Comparison of ENCODE assay signal across 12 cellular contexts in genomic region chr5:59276886-59277514, GRCh38.
DNase-seq lines count a peak whose midpoint lies in the region; TF ChIP-seq lines count a peak whose summit lies in the region.
"Had no signal": no experiment of that assay in that cellular context is flagged by ENCODE, and none has a peak within 500 bp of the region (broad histone marks: within the 10 kb centered on the region; RNA-seq: fewer than 3 reads in every experiment).

No MANE protein-coding gene starts in this region.

- H3K36me3 Mint-ChIP-seq in mesothelial cell of epicardium = no peaks in the 10 kb centered on the region
- H3K36me3 Mint-ChIP-seq: activated CD8-positive, alpha-beta memory T cell treated with anti-CD3 and anti-CD28 coated beads, Interleukin-2, amount 10 ng/mL, durations not matched to agents 7 days and 5 days had no signal

- H3K27me3 Mint-ChIP-seq in mesothelial cell of epicardium (ENCODE audit: low read depth) = no peaks in the 10 kb centered on the region

- 15 to 23% methylated on average over 5 of the region's 5 CpGs for WGBS in thyroid gland, 2 donors
- WGBS in mesendoderm (ENCODE audit: extremely low coverage, insufficient coverage, low lambda C conversion rate) = no CpG with 5 or more reads among the region's 5 CpGs

- no peak overlapping the region for H3K18ac ChIP-seq in mesendoderm (ENCODE audit: low read length)

- H3K56ac ChIP-seq in mesendoderm (ENCODE audit: low read length) = no peak overlapping the region

- no peaks in the 10 kb centered on the region for H3K79me1 ChIP-seq in mesendoderm (ENCODE audit: low read length)

- H3K4me3 ChIP-seq in Peyer's patch (no peak overlapping the region), fibroblast of lung (replicated peaks in 1 of 4; ENCODE audit: control extremely low read depth in 1 of 4, insufficient read depth in 1 of 4, low read depth in 3 of 4, low read length in 4 of 4) (no peak overlapping the region), thyroid gland (replicated peaks in 1 of 3) (no peak overlapping the region), mesendoderm (ENCODE audit: low read length) (no peak overlapping the region)

- H3K9me3 Mint-ChIP-seq in mesothelial cell of epicardium = no peaks in the 10 kb centered on the region
- H3K9me3 Mint-ChIP-seq: effector memory CD8-positive, alpha-beta T cell had no signal

- H3K4me2 ChIP-seq in fibroblast of lung (ENCODE audit: extremely low read depth, insufficient read depth, low read length) = no peak overlapping the region
- H3K4me2 ChIP-seq in mesendoderm (ENCODE audit: low read length) = no peak overlapping the region

- H3K4ac ChIP-seq in mesendoderm (ENCODE audit: low read depth, low read length) = no peak overlapping the region

- TF ChIP-seq POLR2A in Peyer's patch (IDR thresholded peaks at IDR 0.05) = no peak
- no peak for TF ChIP-seq POLR2A in thyroid gland (IDR thresholded peaks at IDR 0.05)

- no peak overlapping the region for H2AFZ ChIP-seq in fibroblast of lung (ENCODE audit: low read length)

- H3K4me3 Mint-ChIP-seq in mesothelial cell of epicardium = peak overlapping the region; percentile 5
- H3K4me3 Mint-ChIP-seq: activated CD8-positive, alpha-beta memory T cell treated with anti-CD3 and anti-CD28 coated beads, Interleukin-2, amount 10 ng/mL, durations not matched to agents 7 days and 5 days; effector memory CD8-positive, alpha-beta T cell had no signal

- H3K36me3 ChIP-seq in Peyer's patch (no peaks in the 10 kb centered on the region), fibroblast of lung (ENCODE audit: control insufficient read depth, insufficient read depth, low read length) (no peaks in the 10 kb centered on the region), thyroid gland (no peaks in the 10 kb centered on the region), mesendoderm (ENCODE audit: control insufficient read depth, insufficient read depth, low read length) (no peaks in the 10 kb centered on the region)

- no peak overlapping the region for H2BK120ac ChIP-seq in mesendoderm (ENCODE audit: low read depth, low read length)

- H2BK5ac ChIP-seq in mesendoderm (ENCODE audit: low read length) = no peak overlapping the region

- H4K5ac ChIP-seq in mesendoderm (ENCODE audit: low read length) = no peak overlapping the region

- peak overlapping the region in 3 of 4 donors; percentile 76 to 90 (median 86) for H3K27ac ChIP-seq in Peyer's patch
- H3K27ac ChIP-seq in fibroblast of lung (ENCODE audit: insufficient read depth, low read length) = no peak overlapping the region
- peak overlapping the region; percentile 86 to 87 (median 87) for H3K27ac ChIP-seq in thyroid gland
- H3K27ac ChIP-seq in mesendoderm (ENCODE audit: low read depth, low read length) = no peak overlapping the region

- no peak overlapping the region for H3K23ac ChIP-seq in mesendoderm (ENCODE audit: low read length)

- TF ChIP-seq CTCF in Peyer's patch (IDR thresholded peaks at IDR 0.05) (no peak), fibroblast of lung (conservative IDR thresholded peaks at IDR 0.05 in 1 of 2, IDR thresholded peaks at IDR 0.05 in 1 of 2; ENCODE audit: low read depth in 1 of 2, low read length in 2 of 2) (no peak), mesothelial cell of epicardium (IDR thresholded peaks at IDR 0.05; ENCODE audit: unreplicated experiment) (no peak), thyroid gland (IDR thresholded peaks at IDR 0.05) (no peak)

- H4K20me1 ChIP-seq in fibroblast of lung (ENCODE audit: control insufficient read depth, extremely low read depth, insufficient read depth, low read length) = no peaks in the 10 kb centered on the region

- H3K9me3 ChIP-seq in Peyer's patch = no peaks in the 10 kb centered on the region
- H3K9me3 ChIP-seq in fibroblast of lung (ENCODE audit: control insufficient read depth, insufficient read depth, low read depth, low read length) = no peaks in the 10 kb centered on the region
- H3K9me3 ChIP-seq in thyroid gland = no peaks in the 10 kb centered on the region

- peak overlapping the region; percentile 73 for H3K27ac Mint-ChIP-seq in mesothelial cell of epicardium
- H3K27ac Mint-ChIP-seq: activated CD8-positive, alpha-beta memory T cell treated with anti-CD3 and anti-CD28 coated beads, Interleukin-2, amount 10 ng/mL, durations not matched to agents 7 days and 5 days; effector memory CD8-positive, alpha-beta T cell had no signal

- peaks cover 40% of the 10 kb centered on the region for H3K4me1 Mint-ChIP-seq in mesothelial cell of epicardium

- DNase-seq in Peyer's patch = no peak
- peak; percentile 1 to 64 for DNase-seq in fibroblast of lung (ENCODE audit: low read depth in 2 of 2)
- no peak for DNase-seq in mesothelial cell of epicardium (ENCODE audit: low spot score in 2 of 2, unreplicated experiment in 2 of 2)
- DNase-seq in thyroid gland = peak; percentile 51
- DNase-seq in NCI-H510A (lab: John Stamatoyannopoulos, UW) = no peak
- DNase-seq in hypothalamus (lab: John Stamatoyannopoulos, UW) = no peak
- no peak for DNase-seq in mesendoderm
- DNase-seq in AG08396 (ENCODE audit: low spot score) = no peak
- DNase-seq: activated CD8-positive, alpha-beta memory T cell treated with anti-CD3 and anti-CD28 coated beads, Interleukin-2, amount 10 ng/mL, durations not matched to agents 7 days and 5 days; effector memory CD8-positive, alpha-beta T cell; NCI-H226; stimulated activated naive CD4-positive, alpha-beta T cell had no signal

- H3K79me2 ChIP-seq in fibroblast of lung (ENCODE audit: control insufficient read depth, insufficient read depth, low read length) = no peaks in the 10 kb centered on the region
- no peaks in the 10 kb centered on the region for H3K79me2 ChIP-seq in mesendoderm (ENCODE audit: control insufficient read depth, insufficient read depth, low read length)

- H3K4me1 ChIP-seq in Peyer's patch = peaks cover 0 to 7% (median 0%) of the 10 kb centered on the region in 4 donors
- no peaks in the 10 kb centered on the region for H3K4me1 ChIP-seq in fibroblast of lung (ENCODE audit: control insufficient read depth, extremely low read depth, insufficient read depth, low read length)
- H3K4me1 ChIP-seq in thyroid gland = peaks cover 4 to 22% of the 10 kb centered on the region in 2 donors
- no peaks in the 10 kb centered on the region for H3K4me1 ChIP-seq in mesendoderm (ENCODE audit: control insufficient read depth, low read depth, low read length)

- H2BK15ac ChIP-seq in mesendoderm (replicated peaks; ENCODE audit: low read depth) = no peak overlapping the region

- no peak overlapping the region for H4K8ac ChIP-seq in mesendoderm (ENCODE audit: low read depth, low read length)

- intact Hi-C loops in thyroid gland (cut with DNase I) = no loop called here

- H3K27me3 ChIP-seq in Peyer's patch = no peaks in the 10 kb centered on the region
- no peaks in the 10 kb centered on the region for H3K27me3 ChIP-seq in fibroblast of lung (ENCODE audit: control insufficient read depth, insufficient read depth, low read length)
- no peaks in the 10 kb centered on the region for H3K27me3 ChIP-seq in thyroid gland
- no peaks in the 10 kb centered on the region for H3K27me3 ChIP-seq in mesendoderm (ENCODE audit: insufficient read depth, low read length, poor library complexity)

- H2AK5ac ChIP-seq in mesendoderm (ENCODE audit: low read length) = no peak overlapping the region

- H3K9ac ChIP-seq in fibroblast of lung (ENCODE audit: insufficient read depth, low read length) (no peak overlapping the region), mesendoderm (ENCODE audit: low read length) (no peak overlapping the region)

Comparison
In these comparisons a context has a peak if more than half of its experiments do, and no peak if none do; other contexts are left out.
1. DNase-seq: peak in fibroblast of lung (2 of 2) and thyroid gland (2 of 2); none in Peyer's patch (0 of 3), mesothelial cell of epicardium (0 of 2), NCI-H510A (single experiment), hypothalamus (0 of 51), mesendoderm (single experiment) and AG08396 (single experiment).
2. H3K27ac ChIP-seq: peak in Peyer's patch (3 of 4) and thyroid gland (3 of 3); none in fibroblast of lung (single experiment) and mesendoderm (single experiment).